Comparison of ENCODE assay signal across 8 cellular contexts in genomic region chrX:153971632-153972367, GRCh38. TPM values are rescaled to one million over a fixed set of nuclear protein-coding genes. Genes with fewer than 3 reads are reported as not detected.
DNase-seq lines count a peak whose midpoint lies in the region; ATAC-seq and TF ChIP-seq lines count a peak whose summit lies in the region.

TSS of gene HCFC1 (minus strand) at chrX:153971818. CDS start at chrX:153970840, 978 bp downstream.

- peaks cover 0 to 56% (median 36%) of the 10 kb centered on the region in 12 donors for H3K4me1 ChIP-seq in heart left ventricle
- peaks cover 34% of the 10 kb centered on the region for H3K4me1 ChIP-seq in upper lobe of right lung

- ATAC-seq in HG02610 (IDR thresholded peaks at IDR 0.05; ENCODE audit: unreplicated experiment) (peak; percentile 35), heart left ventricle (peak; percentile 56 to 76 (median 72)), upper lobe of right lung (peak; percentile 72)

- intact Hi-C loops in heart left ventricle (cut with DNase I): loop anchor here in 2 of 10 donors (1.0 to 5.0 kb wide), 3 partner anchors 43 to 126 kb away; partner anchors contain the start of gene MECP2 (in 1 of the 2)
- intact Hi-C loops in upper lobe of right lung (cut with DNase I): no loop called here

- peak within 1 kb of the TSS; percentile 86 for H3K27ac ChIP-seq in adipose tissue (ENCODE audit: low read depth, low read length)
- peak within 1 kb of the TSS; percentile 94 to 100 (median 100) for H3K27ac ChIP-seq in heart left ventricle
- peak within 1 kb of the TSS; percentile 98 for H3K27ac ChIP-seq in upper lobe of right lung

- TF ChIP-seq POLR2A in heart left ventricle (IDR thresholded peaks at IDR 0.05): peak; percentile 3 to 38

- H3K9me3 ChIP-seq in heart left ventricle (no peaks in the 10 kb centered on the region), upper lobe of right lung (no peaks in the 10 kb centered on the region)

- peak within 1 kb of the TSS; percentile 100 for H3K4me3 Mint-ChIP-seq in progenitor cell of endocrine pancreas (ENCODE audit: low read depth)

- H3K9me3 Mint-ChIP-seq in progenitor cell of endocrine pancreas (ENCODE audit: low read depth): no peaks in the 10 kb centered on the region

- H3K36me3 Mint-ChIP-seq in progenitor cell of endocrine pancreas (ENCODE audit: insufficient read depth): peaks cover 1% of the 10 kb centered on the region

- H3K27me3 ChIP-seq in heart left ventricle: peaks cover 0 to 7% (median 0%) of the 10 kb centered on the region in 9 donors
- no peaks in the 10 kb centered on the region for H3K27me3 ChIP-seq in upper lobe of right lung

- no peaks in the 10 kb centered on the region for H3K36me3 ChIP-seq in heart left ventricle
- H3K36me3 ChIP-seq in upper lobe of right lung: no peaks in the 10 kb centered on the region

- WGBS in adipose tissue, 3 donors: 0 to 6% (median 1%) methylated on average over 38 to 72 of the region's 78 CpGs
- 0 to 6% (median 3%) methylated on average over 7 to 78 of the region's 78 CpGs for WGBS in heart left ventricle, 4 donors

- H3K4me3 ChIP-seq in heart left ventricle (peak within 1 kb of the TSS; percentile 43 to 95 (median 90)), upper lobe of right lung (peak within 1 kb of the TSS; percentile 68)

- peak; percentile 81 for DNase-seq in GM10266 (ENCODE audit: extremely low spot score)
- peak; percentile 96 for DNase-seq in NCI-H1092 treated with DMSO at 0.1 percent for 48 hours (lab: John Stamatoyannopoulos, UW)
- DNase-seq in T follicular helper cell (ENCODE audit: low read depth): peak; percentile 92
- DNase-seq in heart left ventricle: peak; percentile 91 to 97 (median 93)
- peak; percentile 94 for DNase-seq in progenitor cell of endocrine pancreas (ENCODE audit: low spot score, unreplicated experiment)
- DNase-seq in upper lobe of right lung: peak; percentile 95

- H3K27me3 Mint-ChIP-seq in progenitor cell of endocrine pancreas: no peaks in the 10 kb centered on the region

- H3K27ac Mint-ChIP-seq in progenitor cell of endocrine pancreas: peak within 1 kb of the TSS; percentile 100

- TF ChIP-seq CTCF in GM10266 (IDR thresholded peaks at IDR 0.05; ENCODE audit: control insufficient read depth, insufficient read depth, low read depth, missing control alignments) (no peak), heart left ventricle (IDR thresholded peaks at IDR 0.05) (no peak), progenitor cell of endocrine pancreas (IDR thresholded peaks at IDR 0.05; ENCODE audit: unreplicated experiment) (no peak), upper lobe of right lung (IDR thresholded peaks at IDR 0.05) (no peak)

- peaks cover 36% of the 10 kb centered on the region for H3K4me1 Mint-ChIP-seq in progenitor cell of endocrine pancreas (ENCODE audit: low read depth)

RNA-seq across cellular contexts. Expression of gene HCFC1, which starts in this region (rescaled TPM):
- 10 to 100 TPM in 2 of 3 donors, 1 to 10 TPM in 1; 9.5 to 20.2 (median 13.7) TPM for polyA plus RNA-seq in adipose tissue
- total RNA-seq in heart left ventricle: 10 to 100 TPM; 22.7 to 72.6 (median 34.8) TPM
- polyA plus RNA-seq in heart left ventricle: 10 to 100 TPM; 11.8 to 23.0 TPM
- total RNA-seq in progenitor cell of endocrine pancreas: 105 and 121 TPM in 2 replicates
- 47.5 TPM for total RNA-seq in upper lobe of right lung

Comparison
In these comparisons a context has a peak if more than half of its experiments do, and no peak if none do; other contexts are left out.
1. Peak in every context shown above with its lines: DNase-seq, ATAC-seq, H3K4me3 ChIP-seq and H3K27ac ChIP-seq.